In the genomic region with DNA sequence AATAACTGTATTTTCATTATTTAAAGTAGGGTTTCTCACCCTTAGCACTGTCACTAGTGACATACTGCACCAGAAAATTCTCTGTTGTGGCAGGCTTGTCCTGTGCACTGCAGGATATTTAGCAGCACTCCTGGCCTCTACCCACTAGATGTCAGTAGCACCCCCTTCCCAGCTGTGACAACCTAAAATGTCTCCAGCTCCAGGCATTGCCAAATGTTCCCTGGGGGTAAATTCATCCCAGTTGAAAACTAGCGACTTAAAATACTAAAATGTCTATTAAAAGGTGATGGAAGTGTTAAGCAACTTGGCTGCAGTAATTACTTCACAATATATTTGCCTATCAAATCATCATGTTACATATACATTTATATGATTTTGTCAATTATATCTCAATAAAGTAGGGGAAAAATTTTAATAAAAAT, we compare ENCODE assay signal across 1 cellular context.
TF ChIP-seq lines count a peak whose summit lies in the region.

No MANE protein-coding gene starts in this region.

TF ChIP-seq in HepG2, 621 proteins besides CTCF, POLR2A, EP300 and RAD21 (continued from another document and continues in another):
- TF ChIP-seq, protein P1, sequence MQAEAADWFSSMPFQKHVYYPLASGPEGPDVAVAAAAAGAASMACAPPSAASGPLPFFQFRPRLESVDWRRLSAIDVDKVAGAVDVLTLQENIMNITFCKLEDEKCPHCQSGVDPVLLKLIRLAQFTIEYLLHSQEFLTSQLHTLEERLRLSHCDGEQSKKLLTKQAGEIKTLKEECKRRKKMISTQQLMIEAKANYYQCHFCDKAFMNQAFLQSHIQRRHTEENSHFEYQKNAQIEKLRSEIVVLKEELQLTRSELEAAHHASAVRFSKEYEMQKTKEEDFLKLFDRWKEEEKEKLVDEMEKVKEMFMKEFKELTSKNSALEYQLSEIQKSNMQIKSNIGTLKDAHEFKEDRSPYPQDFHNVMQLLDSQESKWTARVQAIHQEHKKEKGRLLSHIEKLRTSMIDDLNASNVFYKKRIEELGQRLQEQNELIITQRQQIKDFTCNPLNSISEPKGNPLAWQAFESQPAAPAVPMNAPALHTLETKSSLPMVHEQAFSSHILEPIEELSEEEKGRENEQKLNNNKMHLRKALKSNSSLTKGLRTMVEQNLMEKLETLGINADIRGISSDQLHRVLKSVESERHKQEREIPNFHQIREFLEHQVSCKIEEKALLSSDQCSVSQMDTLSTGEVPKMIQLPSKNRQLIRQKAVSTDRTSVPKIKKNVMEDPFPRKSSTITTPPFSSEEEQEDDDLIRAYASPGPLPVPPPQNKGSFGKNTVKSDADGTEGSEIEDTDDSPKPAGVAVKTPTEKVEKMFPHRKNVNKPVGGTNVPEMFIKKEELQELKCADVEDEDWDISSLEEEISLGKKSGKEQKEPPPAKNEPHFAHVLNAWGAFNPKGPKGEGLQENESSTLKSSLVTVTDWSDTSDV (CRISPR knock-in tag; IDR thresholded peaks at IDR 0.05) = no peak
- TF ChIP-seq STAG1 (CRISPR knock-in tag; IDR thresholded peaks at IDR 0.05) (peak; percentile 92), IKZF1 (IDR thresholded peaks at IDR 0.05) (no peak), HNF4G (IDR thresholded peaks at IDR 0.05; ENCODE audit: borderline replicate concordance, low read depth, low read length) (no peak), HNF4G (CRISPR knock-in tag; IDR thresholded peaks at IDR 0.05; ENCODE audit: borderline replicate concordance, low read depth) (no peak), NRL (CRISPR knock-in tag; IDR thresholded peaks at IDR 0.05; ENCODE audit: borderline replicate concordance) (no peak), RFX5 (IDR thresholded peaks at IDR 0.05; ENCODE audit: low read depth, low read length) (no peak), NFRKB (IDR thresholded peaks at IDR 0.05) (no peak), SMAD3 (CRISPR knock-in tag; IDR thresholded peaks at IDR 0.05) (0 out of 2 replicates have a peak, but pooled peaks have one; percentile 27), HOXA7 (CRISPR knock-in tag; IDR thresholded peaks at IDR 0.05) (no peak), YEATS4 (CRISPR knock-in tag; IDR thresholded peaks at IDR 0.05; ENCODE audit: borderline replicate concordance) (no peak), ZBTB3 (CRISPR knock-in tag; IDR thresholded peaks at IDR 0.05; ENCODE audit: borderline replicate concordance, low read depth) (no peak), ZNF83 (CRISPR knock-in tag; IDR thresholded peaks at IDR 0.05; ENCODE audit: borderline replicate concordance) (no peak), KLF16 (CRISPR knock-in tag; IDR thresholded peaks at IDR 0.05) (no peak), SRF (IDR thresholded peaks at IDR 0.05; ENCODE audit: low read depth, low read length) (no peak), ATF7 (IDR thresholded peaks at IDR 0.05) (no peak), ATF7 (CRISPR knock-in tag; IDR thresholded peaks at IDR 0.05) (no peak), ELF4 (CRISPR knock-in tag; IDR thresholded peaks at IDR 0.05; ENCODE audit: borderline replicate concordance) (no peak), ZIK1 (CRISPR knock-in tag; IDR thresholded peaks at IDR 0.05; ENCODE audit: borderline replicate concordance, low read depth) (no peak), JARID2 (CRISPR knock-in tag; IDR thresholded peaks at IDR 0.05; ENCODE audit: insufficient replicate concordance) (no peak), HHEX (CRISPR knock-in tag; IDR thresholded peaks at IDR 0.05) (no peak), HDAC6 (IDR thresholded peaks at IDR 0.05; ENCODE audit: low read depth, low read length) (no peak), POLR2G (IDR thresholded peaks at IDR 0.05; ENCODE audit: low read depth, low read length) (no peak), TEAD2 (CRISPR knock-in tag; IDR thresholded peaks at IDR 0.05) (no peak), DMAP1 (CRISPR knock-in tag; IDR thresholded peaks at IDR 0.05) (no peak)
- TF ChIP-seq, protein P2, sequence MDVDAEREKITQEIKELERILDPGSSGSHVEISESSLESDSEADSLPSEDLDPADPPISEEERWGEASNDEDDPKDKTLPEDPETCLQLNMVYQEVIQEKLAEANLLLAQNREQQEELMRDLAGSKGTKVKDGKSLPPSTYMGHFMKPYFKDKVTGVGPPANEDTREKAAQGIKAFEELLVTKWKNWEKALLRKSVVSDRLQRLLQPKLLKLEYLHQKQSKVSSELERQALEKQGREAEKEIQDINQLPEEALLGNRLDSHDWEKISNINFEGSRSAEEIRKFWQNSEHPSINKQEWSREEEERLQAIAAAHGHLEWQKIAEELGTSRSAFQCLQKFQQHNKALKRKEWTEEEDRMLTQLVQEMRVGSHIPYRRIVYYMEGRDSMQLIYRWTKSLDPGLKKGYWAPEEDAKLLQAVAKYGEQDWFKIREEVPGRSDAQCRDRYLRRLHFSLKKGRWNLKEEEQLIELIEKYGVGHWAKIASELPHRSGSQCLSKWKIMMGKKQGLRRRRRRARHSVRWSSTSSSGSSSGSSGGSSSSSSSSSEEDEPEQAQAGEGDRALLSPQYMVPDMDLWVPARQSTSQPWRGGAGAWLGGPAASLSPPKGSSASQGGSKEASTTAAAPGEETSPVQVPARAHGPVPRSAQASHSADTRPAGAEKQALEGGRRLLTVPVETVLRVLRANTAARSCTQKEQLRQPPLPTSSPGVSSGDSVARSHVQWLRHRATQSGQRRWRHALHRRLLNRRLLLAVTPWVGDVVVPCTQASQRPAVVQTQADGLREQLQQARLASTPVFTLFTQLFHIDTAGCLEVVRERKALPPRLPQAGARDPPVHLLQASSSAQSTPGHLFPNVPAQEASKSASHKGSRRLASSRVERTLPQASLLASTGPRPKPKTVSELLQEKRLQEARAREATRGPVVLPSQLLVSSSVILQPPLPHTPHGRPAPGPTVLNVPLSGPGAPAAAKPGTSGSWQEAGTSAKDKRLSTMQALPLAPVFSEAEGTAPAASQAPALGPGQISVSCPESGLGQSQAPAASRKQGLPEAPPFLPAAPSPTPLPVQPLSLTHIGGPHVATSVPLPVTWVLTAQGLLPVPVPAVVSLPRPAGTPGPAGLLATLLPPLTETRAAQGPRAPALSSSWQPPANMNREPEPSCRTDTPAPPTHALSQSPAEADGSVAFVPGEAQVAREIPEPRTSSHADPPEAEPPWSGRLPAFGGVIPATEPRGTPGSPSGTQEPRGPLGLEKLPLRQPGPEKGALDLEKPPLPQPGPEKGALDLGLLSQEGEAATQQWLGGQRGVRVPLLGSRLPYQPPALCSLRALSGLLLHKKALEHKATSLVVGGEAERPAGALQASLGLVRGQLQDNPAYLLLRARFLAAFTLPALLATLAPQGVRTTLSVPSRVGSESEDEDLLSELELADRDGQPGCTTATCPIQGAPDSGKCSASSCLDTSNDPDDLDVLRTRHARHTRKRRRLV (CRISPR knock-in tag; IDR thresholded peaks at IDR 0.05) = no peak
- TF ChIP-seq, protein P3, sequence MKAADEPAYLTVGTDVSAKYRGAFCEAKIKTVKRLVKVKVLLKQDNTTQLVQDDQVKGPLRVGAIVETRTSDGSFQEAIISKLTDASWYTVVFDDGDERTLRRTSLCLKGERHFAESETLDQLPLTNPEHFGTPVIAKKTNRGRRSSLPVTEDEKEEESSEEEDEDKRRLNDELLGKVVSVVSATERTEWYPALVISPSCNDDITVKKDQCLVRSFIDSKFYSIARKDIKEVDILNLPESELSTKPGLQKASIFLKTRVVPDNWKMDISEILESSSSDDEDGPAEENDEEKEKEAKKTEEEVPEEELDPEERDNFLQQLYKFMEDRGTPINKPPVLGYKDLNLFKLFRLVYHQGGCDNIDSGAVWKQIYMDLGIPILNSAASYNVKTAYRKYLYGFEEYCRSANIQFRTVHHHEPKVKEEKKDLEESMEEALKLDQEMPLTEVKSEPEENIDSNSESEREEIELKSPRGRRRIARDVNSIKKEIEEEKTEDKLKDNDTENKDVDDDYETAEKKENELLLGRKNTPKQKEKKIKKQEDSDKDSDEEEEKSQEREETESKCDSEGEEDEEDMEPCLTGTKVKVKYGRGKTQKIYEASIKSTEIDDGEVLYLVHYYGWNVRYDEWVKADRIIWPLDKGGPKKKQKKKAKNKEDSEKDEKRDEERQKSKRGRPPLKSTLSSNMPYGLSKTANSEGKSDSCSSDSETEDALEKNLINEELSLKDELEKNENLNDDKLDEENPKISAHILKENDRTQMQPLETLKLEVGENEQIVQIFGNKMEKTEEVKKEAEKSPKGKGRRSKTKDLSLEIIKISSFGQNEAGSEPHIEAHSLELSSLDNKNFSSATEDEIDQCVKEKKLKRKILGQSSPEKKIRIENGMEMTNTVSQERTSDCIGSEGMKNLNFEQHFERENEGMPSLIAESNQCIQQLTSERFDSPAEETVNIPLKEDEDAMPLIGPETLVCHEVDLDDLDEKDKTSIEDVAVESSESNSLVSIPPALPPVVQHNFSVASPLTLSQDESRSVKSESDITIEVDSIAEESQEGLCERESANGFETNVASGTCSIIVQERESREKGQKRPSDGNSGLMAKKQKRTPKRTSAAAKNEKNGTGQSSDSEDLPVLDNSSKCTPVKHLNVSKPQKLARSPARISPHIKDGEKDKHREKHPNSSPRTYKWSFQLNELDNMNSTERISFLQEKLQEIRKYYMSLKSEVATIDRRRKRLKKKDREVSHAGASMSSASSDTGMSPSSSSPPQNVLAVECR (CRISPR knock-in tag; IDR thresholded peaks at IDR 0.05; ENCODE audit: borderline replicate concordance) = peak; percentile 14; the same call in 1 of the 2 replicates
- TF ChIP-seq, protein P4, sequence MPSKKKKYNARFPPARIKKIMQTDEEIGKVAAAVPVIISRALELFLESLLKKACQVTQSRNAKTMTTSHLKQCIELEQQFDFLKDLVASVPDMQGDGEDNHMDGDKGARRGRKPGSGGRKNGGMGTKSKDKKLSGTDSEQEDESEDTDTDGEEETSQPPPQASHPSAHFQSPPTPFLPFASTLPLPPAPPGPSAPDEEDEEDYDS (CRISPR knock-in tag; IDR thresholded peaks at IDR 0.05) = 0 out of 2 replicates have a peak, but pooled peaks have one; percentile 23
- TF ChIP-seq, protein P5, sequence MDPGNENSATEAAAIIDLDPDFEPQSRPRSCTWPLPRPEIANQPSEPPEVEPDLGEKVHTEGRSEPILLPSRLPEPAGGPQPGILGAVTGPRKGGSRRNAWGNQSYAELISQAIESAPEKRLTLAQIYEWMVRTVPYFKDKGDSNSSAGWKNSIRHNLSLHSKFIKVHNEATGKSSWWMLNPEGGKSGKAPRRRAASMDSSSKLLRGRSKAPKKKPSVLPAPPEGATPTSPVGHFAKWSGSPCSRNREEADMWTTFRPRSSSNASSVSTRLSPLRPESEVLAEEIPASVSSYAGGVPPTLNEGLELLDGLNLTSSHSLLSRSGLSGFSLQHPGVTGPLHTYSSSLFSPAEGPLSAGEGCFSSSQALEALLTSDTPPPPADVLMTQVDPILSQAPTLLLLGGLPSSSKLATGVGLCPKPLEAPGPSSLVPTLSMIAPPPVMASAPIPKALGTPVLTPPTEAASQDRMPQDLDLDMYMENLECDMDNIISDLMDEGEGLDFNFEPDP (CRISPR knock-in tag; conservative IDR thresholded peaks at IDR 0.05) = no peak
- TF ChIP-seq, protein P6, sequence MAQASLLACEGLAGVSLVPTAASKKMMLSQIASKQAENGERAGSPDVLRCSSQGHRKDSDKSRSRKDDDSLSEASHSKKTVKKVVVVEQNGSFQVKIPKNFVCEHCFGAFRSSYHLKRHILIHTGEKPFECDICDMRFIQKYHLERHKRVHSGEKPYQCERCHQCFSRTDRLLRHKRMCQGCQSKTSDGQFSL (CRISPR knock-in tag; IDR thresholded peaks at IDR 0.05) = no peak
- TF ChIP-seq, protein P7, sequence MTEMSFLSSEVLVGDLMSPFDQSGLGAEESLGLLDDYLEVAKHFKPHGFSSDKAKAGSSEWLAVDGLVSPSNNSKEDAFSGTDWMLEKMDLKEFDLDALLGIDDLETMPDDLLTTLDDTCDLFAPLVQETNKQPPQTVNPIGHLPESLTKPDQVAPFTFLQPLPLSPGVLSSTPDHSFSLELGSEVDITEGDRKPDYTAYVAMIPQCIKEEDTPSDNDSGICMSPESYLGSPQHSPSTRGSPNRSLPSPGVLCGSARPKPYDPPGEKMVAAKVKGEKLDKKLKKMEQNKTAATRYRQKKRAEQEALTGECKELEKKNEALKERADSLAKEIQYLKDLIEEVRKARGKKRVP (CRISPR knock-in tag; IDR thresholded peaks at IDR 0.05) = no peak
- TF ChIP-seq, protein P8, sequence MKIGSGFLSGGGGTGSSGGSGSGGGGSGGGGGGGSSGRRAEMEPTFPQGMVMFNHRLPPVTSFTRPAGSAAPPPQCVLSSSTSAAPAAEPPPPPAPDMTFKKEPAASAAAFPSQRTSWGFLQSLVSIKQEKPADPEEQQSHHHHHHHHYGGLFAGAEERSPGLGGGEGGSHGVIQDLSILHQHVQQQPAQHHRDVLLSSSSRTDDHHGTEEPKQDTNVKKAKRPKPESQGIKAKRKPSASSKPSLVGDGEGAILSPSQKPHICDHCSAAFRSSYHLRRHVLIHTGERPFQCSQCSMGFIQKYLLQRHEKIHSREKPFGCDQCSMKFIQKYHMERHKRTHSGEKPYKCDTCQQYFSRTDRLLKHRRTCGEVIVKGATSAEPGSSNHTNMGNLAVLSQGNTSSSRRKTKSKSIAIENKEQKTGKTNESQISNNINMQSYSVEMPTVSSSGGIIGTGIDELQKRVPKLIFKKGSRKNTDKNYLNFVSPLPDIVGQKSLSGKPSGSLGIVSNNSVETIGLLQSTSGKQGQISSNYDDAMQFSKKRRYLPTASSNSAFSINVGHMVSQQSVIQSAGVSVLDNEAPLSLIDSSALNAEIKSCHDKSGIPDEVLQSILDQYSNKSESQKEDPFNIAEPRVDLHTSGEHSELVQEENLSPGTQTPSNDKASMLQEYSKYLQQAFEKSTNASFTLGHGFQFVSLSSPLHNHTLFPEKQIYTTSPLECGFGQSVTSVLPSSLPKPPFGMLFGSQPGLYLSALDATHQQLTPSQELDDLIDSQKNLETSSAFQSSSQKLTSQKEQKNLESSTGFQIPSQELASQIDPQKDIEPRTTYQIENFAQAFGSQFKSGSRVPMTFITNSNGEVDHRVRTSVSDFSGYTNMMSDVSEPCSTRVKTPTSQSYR (CRISPR knock-in tag; IDR thresholded peaks at IDR 0.05; ENCODE audit: borderline replicate concordance) = no peak
- TF ChIP-seq, protein P9, sequence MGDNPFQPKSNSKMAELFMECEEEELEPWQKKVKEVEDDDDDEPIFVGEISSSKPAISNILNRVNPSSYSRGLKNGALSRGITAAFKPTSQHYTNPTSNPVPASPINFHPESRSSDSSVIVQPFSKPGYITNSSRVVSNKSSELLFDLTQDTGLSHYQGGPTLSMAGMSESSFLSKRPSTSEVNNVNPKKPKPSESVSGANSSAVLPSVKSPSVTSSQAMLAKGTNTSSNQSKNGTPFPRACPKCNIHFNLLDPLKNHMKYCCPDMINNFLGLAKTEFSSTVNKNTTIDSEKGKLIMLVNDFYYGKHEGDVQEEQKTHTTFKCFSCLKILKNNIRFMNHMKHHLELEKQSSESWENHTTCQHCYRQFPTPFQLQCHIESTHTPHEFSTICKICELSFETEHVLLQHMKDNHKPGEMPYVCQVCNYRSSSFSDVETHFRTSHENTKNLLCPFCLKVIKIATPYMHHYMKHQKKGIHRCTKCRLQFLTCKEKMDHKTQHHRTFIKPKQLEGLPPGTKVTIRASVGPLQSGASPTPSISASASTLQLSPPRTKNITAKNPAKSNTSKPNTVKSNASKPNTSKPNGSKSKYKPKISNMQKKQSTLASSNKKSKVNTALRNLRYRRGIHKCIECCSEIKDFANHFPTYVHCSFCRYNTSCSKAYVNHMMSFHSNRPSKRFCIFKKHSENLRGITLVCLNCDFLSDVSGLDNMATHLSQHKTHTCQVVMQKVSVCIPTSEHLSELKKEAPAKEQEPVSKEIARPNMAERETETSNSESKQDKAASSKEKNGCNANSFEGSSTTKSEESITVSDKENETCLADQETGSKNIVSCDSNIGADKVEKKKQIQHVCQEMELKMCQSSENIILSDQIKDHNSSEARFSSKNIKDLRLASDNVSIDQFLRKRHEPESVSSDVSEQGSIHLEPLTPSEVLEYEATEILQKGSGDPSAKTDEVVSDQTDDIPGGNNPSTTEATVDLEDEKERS (CRISPR knock-in tag; IDR thresholded peaks at IDR 0.05) = no peak
